In the genomic region with DNA sequence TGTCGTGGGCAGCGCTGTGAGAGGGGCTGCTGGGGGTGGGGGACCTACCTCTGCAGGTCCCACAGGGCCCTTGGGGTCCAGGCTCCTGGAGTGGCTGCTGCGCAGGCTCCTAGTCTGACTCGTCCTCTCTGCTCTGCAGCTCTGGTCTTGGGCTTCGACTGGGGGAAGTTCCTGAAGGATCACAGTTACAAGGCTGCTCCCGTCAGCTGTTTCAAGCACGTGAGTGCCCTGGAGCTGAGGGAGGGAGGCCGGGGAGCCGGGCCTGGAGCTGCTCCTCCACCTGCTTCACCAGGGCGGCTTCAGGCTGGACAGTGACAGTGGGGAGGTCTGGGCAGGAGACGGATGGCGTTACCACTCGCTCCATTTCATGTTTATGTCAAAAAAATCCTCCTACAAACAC, we compare ENCODE assay signal across 10 cellular contexts. TPM values are rescaled to one million over a fixed set of nuclear protein-coding genes. Genes with fewer than 3 reads are reported as not detected.
DNase-seq lines count a peak whose midpoint lies in the region; ATAC-seq and TF ChIP-seq lines count a peak whose summit lies in the region.
"Had no signal": no experiment of that assay in that cellular context is flagged by ENCODE, and none has a peak within 500 bp of the region (broad histone marks: within the 10 kb centered on the region; RNA-seq: fewer than 3 reads in every experiment).

No MANE protein-coding gene starts in this region.

- DNase-seq in DMS79 treated with DMSO at 0.1 percent for 48 hours (lab: John Stamatoyannopoulos, UW) = peak; percentile 60
- DNase-seq in DMS79 (lab: John Stamatoyannopoulos, UW) = no peak
- DNase-seq in activated T-helper 1 cell treated with anti-CD3 and anti-CD28 coated beads, Interleukin-12 subunit alpha, Interleukin-12 subunit beta, Interleukin-2, Interleukin-4 antibody, amounts not matched to agents 30 ng/mL and 10 ng/mL and 1 ng/mL, durations not matched to agents 14 hours and 24 hours and 36 hours (ENCODE audit: low spot score) = no peak
- DNase-seq in left cardiac atrium = no peak
- no peak for DNase-seq in stimulated activated naive CD8-positive, alpha-beta T cell treated with anti-CD3 and anti-CD28 coated beads, Interleukin-15, amount 100 ng/mL, for 72 hours
- no peak for DNase-seq in glomerular visceral epithelial cell (ENCODE audit: extremely low spot score)
- DNase-seq in tibial artery = no peak
- DNase-seq: activated CD4-positive, alpha-beta T cell treated with anti-CD3 and anti-CD28 coated beads, Interleukin-2, amount 50 U/mL, for 4 hours had no signal

- intact Hi-C loops in activated T-helper 1 cell treated with anti-CD3 and anti-CD28 coated beads, Interleukin-12 subunit alpha, Interleukin-12 subunit beta, Interleukin-2, Interleukin-4 antibody, amounts not matched to agents 30 ng/mL and 10 ng/mL and 1 ng/mL, durations not matched to agents 14 hours and 24 hours and 36 hours (cut with micrococcal nuclease) = loop anchor here (1.0 to 2.0 kb wide), 2 partner anchors 12 to 20 kb away; partner anchors contain the start of gene L3MBTL2
- intact Hi-C loops in left cardiac atrium (cut with DNase I) (no loop called here), tibial artery (cut with DNase I; ENCODE audit: low total_unique reads) (no loop called here)

- H3K4me1 Mint-ChIP-seq in activated T-helper 1 cell treated with anti-CD3 and anti-CD28 coated beads, Interleukin-12 subunit alpha, Interleukin-12 subunit beta, Interleukin-2, Interleukin-4 antibody, amounts not matched to agents 30 ng/mL and 10 ng/mL and 1 ng/mL, durations not matched to agents 14 hours and 24 hours and 36 hours (ENCODE audit: low read depth) = peaks cover 28% of the 10 kb centered on the region
- H3K4me1 Mint-ChIP-seq in stimulated activated naive CD8-positive, alpha-beta T cell treated with anti-CD3 and anti-CD28 coated beads, Interleukin-15, amount 100 ng/mL, for 72 hours = peaks cover 29% of the 10 kb centered on the region

- no peaks in the 10 kb centered on the region for H3K9me3 ChIP-seq in tibial artery

- H3K36me3 ChIP-seq in tibial artery = peaks cover 53 to 96% (median 58%) of the 10 kb centered on the region in 3 donors

- H3K9me3 Mint-ChIP-seq in activated T-helper 1 cell treated with anti-CD3 and anti-CD28 coated beads, Interleukin-12 subunit alpha, Interleukin-12 subunit beta, Interleukin-2, Interleukin-4 antibody, amounts not matched to agents 30 ng/mL and 10 ng/mL and 1 ng/mL, durations not matched to agents 14 hours and 24 hours and 36 hours = no peaks in the 10 kb centered on the region
- H3K9me3 Mint-ChIP-seq in stimulated activated naive CD8-positive, alpha-beta T cell treated with anti-CD3 and anti-CD28 coated beads, Interleukin-15, amount 100 ng/mL, for 72 hours = no peaks in the 10 kb centered on the region

- H3K36me3 Mint-ChIP-seq in activated T-helper 1 cell treated with anti-CD3 and anti-CD28 coated beads, Interleukin-12 subunit alpha, Interleukin-12 subunit beta, Interleukin-2, Interleukin-4 antibody, amounts not matched to agents 30 ng/mL and 10 ng/mL and 1 ng/mL, durations not matched to agents 14 hours and 24 hours and 36 hours (ENCODE audit: low read depth) = peaks cover 42% of the 10 kb centered on the region

- TF ChIP-seq CTCF in tibial artery (IDR thresholded peaks at IDR 0.05) = no peak

- H3K27me3 ChIP-seq in tibial artery = no peaks in the 10 kb centered on the region

- no peaks in the 10 kb centered on the region for H3K27me3 Mint-ChIP-seq in activated T-helper 1 cell treated with anti-CD3 and anti-CD28 coated beads, Interleukin-12 subunit alpha, Interleukin-12 subunit beta, Interleukin-2, Interleukin-4 antibody, amounts not matched to agents 30 ng/mL and 10 ng/mL and 1 ng/mL, durations not matched to agents 14 hours and 24 hours and 36 hours (ENCODE audit: insufficient read depth)
- H3K27me3 Mint-ChIP-seq in stimulated activated naive CD8-positive, alpha-beta T cell treated with anti-CD3 and anti-CD28 coated beads, Interleukin-15, amount 100 ng/mL, for 72 hours = no peaks in the 10 kb centered on the region

- no peak overlapping the region for H3K4me3 ChIP-seq in tibial artery

- H3K4me1 ChIP-seq in tibial artery = no peaks in the 10 kb centered on the region

- H3K27ac Mint-ChIP-seq in activated T-helper 1 cell treated with anti-CD3 and anti-CD28 coated beads, Interleukin-12 subunit alpha, Interleukin-12 subunit beta, Interleukin-2, Interleukin-4 antibody, amounts not matched to agents 30 ng/mL and 10 ng/mL and 1 ng/mL, durations not matched to agents 14 hours and 24 hours and 36 hours = peak overlapping the region; percentile 75
- peak overlapping the region; percentile 99 for H3K27ac Mint-ChIP-seq in stimulated activated naive CD8-positive, alpha-beta T cell treated with anti-CD3 and anti-CD28 coated beads, Interleukin-15, amount 100 ng/mL, for 72 hours

- peak overlapping the region; percentile 65 for H3K4me3 Mint-ChIP-seq in activated T-helper 1 cell treated with anti-CD3 and anti-CD28 coated beads, Interleukin-12 subunit alpha, Interleukin-12 subunit beta, Interleukin-2, Interleukin-4 antibody, amounts not matched to agents 30 ng/mL and 10 ng/mL and 1 ng/mL, durations not matched to agents 14 hours and 24 hours and 36 hours
- H3K4me3 Mint-ChIP-seq in stimulated activated naive CD8-positive, alpha-beta T cell treated with anti-CD3 and anti-CD28 coated beads, Interleukin-15, amount 100 ng/mL, for 72 hours = peak overlapping the region; percentile 76 to 82

- ATAC-seq in left cardiac atrium (peak; percentile 12 to 24), HG03175 (IDR thresholded peaks at IDR 0.05; ENCODE audit: unreplicated experiment) (no peak)
- ATAC-seq in stimulated activated naive CD8-positive, alpha-beta T cell treated with anti-CD3 and anti-CD28 coated beads, Interleukin-15, amount 100 ng/mL, for 72 hours = no peak

- no peak overlapping the region for H3K27ac ChIP-seq in tibial artery
- H3K27ac ChIP-seq: 22Rv1 had no signal

RNA-seq across cellular contexts. Expression of gene L3MBTL2, which starts 11.9 kb away (rescaled TPM):
- total RNA-seq in activated T-helper 1 cell treated with anti-CD3 and anti-CD28 coated beads, Interleukin-12 subunit alpha, Interleukin-12 subunit beta, Interleukin-2, Interleukin-4 antibody, amounts not matched to agents 30 ng/mL and 10 ng/mL and 1 ng/mL, durations not matched to agents 14 hours and 24 hours and 36 hours = 51.9 and 56.6 TPM in 2 replicates
- 10 to 100 TPM; 13.6 to 15.4 TPM for total RNA-seq in left cardiac atrium

RNA-seq across cellular contexts. Expression of gene CHADL, which starts 23.7 kb away (rescaled TPM):
- total RNA-seq in activated T-helper 1 cell treated with anti-CD3 and anti-CD28 coated beads, Interleukin-12 subunit alpha, Interleukin-12 subunit beta, Interleukin-2, Interleukin-4 antibody, amounts not matched to agents 30 ng/mL and 10 ng/mL and 1 ng/mL, durations not matched to agents 14 hours and 24 hours and 36 hours = 0.36 and 0.66 TPM in 2 replicates
- total RNA-seq in left cardiac atrium = 10 to 100 TPM in 1 of 2 donors, 1 to 10 TPM in 1; 7.7 to 14.4 TPM

Comparison
In these comparisons a context has a peak if more than half of its experiments do, and no peak if none do; other contexts are left out.
1. ATAC-seq: peak in left cardiac atrium (2 of 2); none in stimulated activated naive CD8-positive, alpha-beta T cell treated with anti-CD3 and anti-CD28 coated beads, Interleukin-15, amount 100 ng/mL, for 72 hours (single experiment) and HG03175 (single experiment).